Comparison of ENCODE assay signal across 13 cellular contexts in the genomic region with DNA sequence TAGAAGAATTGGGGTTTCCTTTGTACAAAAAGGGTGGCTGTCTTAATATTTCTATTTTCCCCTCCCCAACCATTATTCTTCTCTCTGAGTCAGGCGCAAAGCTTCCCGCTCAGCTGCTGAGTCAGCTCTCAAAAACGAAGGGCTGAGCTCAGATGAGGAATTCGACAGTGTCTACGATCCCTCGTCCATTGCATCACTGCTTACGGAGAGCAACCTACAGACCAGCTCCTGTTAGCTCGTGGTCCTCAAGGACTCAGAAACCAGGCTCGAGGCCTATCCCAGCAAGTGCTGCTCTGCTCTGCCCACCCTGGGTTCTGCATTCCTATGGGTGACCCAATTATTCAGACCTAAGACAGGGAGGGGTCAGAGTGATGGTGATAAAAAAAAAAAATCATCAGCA. TPM values are rescaled to one million over a fixed set of nuclear protein-coding genes. Genes with fewer than 3 reads are reported as not detected.
DNase-seq lines count a peak whose midpoint lies in the region; ATAC-seq, FAIRE-seq and TF ChIP-seq lines count a peak whose summit lies in the region.
"Had no signal": no experiment of that assay in that cellular context is flagged by ENCODE, and none has a peak within 500 bp of the region (broad histone marks: within the 10 kb centered on the region; RNA-seq: fewer than 3 reads in every experiment).

No MANE protein-coding gene starts in this region.

- ATAC-seq in A549, result peak; percentile 20 to 41; a peak in 4 of 6 replicates
- ATAC-seq in HG03342 (IDR thresholded peaks at IDR 0.05; ENCODE audit: unreplicated experiment), result no peak
- ATAC-seq in HG03571 (IDR thresholded peaks at IDR 0.05; ENCODE audit: unreplicated experiment), result no peak
- ATAC-seq: stimulated activated naive CD8-positive, alpha-beta T cell treated with anti-CD3 and anti-CD28 coated beads, Interleukin-15, amount 100 ng/mL, for 72 hours; T-helper 17 cell had no signal

- TF ChIP-seq POLR2A in A549 (IDR thresholded peaks at IDR 0.05; ENCODE audit: low read length), result no peak
- no peak for TF ChIP-seq POLR2A in adrenal gland (IDR thresholded peaks at IDR 0.05)

- no peaks in the 10 kb centered on the region for H3K36me3 ChIP-seq in adrenal gland (replicated peaks in 1 of 2)

- peak in 1 of 2 experiments; percentile 33; a peak in 1 of 5 replicates for TF ChIP-seq EP300 in A549 (IDR thresholded peaks at IDR 0.05)

- no peaks in the 10 kb centered on the region for H3K27me3 ChIP-seq in adrenal gland

- in situ Hi-C loops in GM13977 (cut with MboI; ENCODE audit: low pct_unique_long_range_greater_than_20kb, low sequenced_read_pairs, unreplicated experiment), result no loop called here

- peaks cover 60% of the 10 kb centered on the region for H3K4me1 ChIP-seq in A549
- peaks cover 7 to 9% of the 10 kb centered on the region in 2 donors for H3K4me1 ChIP-seq in adrenal gland (replicated peaks in 1 of 2)

- TF ChIP-seq CTCF in A549 (IDR thresholded peaks at IDR 0.05), result no peak
- TF ChIP-seq CTCF in adrenal gland (IDR thresholded peaks at IDR 0.05), result no peak
- no peak for TF ChIP-seq CTCF in GM13977 (IDR thresholded peaks at IDR 0.05; ENCODE audit: extremely low read depth, insufficient read depth, missing control alignments)

- H3K9me3 ChIP-seq in A549 (no peaks in the 10 kb centered on the region), adrenal gland (replicated peaks in 1 of 3) (no peaks in the 10 kb centered on the region)

- H3K27ac ChIP-seq in A549 (peak overlapping the region; percentile 67 to 84), adrenal gland (peak overlapping the region in 1 of 5 donors; percentile 30)

- CTCF ChIA-PET in A549 (lab: Yijun Ruan, JAX), result interaction anchor here (0.6 to 6.2 kb wide), 9 partner anchors 15 to 299 kb away, joined by 3 to 47 read pairs (median 4); no protein-coding TSS in a partner anchor

- TF ChIP-seq RAD21 in A549 (conservative IDR thresholded peaks at IDR 0.05 in 1 of 2, IDR thresholded peaks at IDR 0.05 in 1 of 2), result no peak

- H3K4me3 ChIP-seq in A549 (no peak overlapping the region), adrenal gland (no peak overlapping the region)

- intact Hi-C loops in adrenal gland (cut with DNase I), result loop anchor here (5.0 kb wide), 1 partner anchor 200 kb away; no protein-coding TSS in a partner anchor
- intact Hi-C loops in cardiac septum (cut with DNase I), result loop anchor here (5.0 kb wide), 1 partner anchor 80 kb away; the partner anchor contains the start of gene POGZ

- 8% methylated on average over 9 of the region's 9 CpGs for whole genome bisulfite sequencing in A549 (ENCODE audit: missing lambda C conversion rate)
- WGBS in adrenal gland, 4 donors, result 71 to 86% (median 76%) methylated on average over 9 of the region's 9 CpGs

- POLR2A ChIA-PET in A549 (lab: Yijun Ruan, JAX), result interaction anchor here (0.6 to 1.8 kb wide), 7 partner anchors 10 to 78 kb away, joined by 3 to 8 read pairs (median 3); partner anchors contain the start of gene POGZ

- FAIRE-seq in A549 (lab: Jason Lieb, UNC), result no peak

- peak overlapping the region; percentile 53 for H3K4me2 ChIP-seq in A549

- peak; percentile 71 to 90 for DNase-seq in A549 (ENCODE audit: low read depth in 1 of 2, low spot score in 1 of 2)
- DNase-seq in HK-2 (ENCODE audit: unreplicated experiment), result peak; percentile 81
- DNase-seq in adrenal gland, result peak in 6 of 7 donors; percentile 36 to 66 (median 58)
- peak; percentile 90 for DNase-seq in glomerular visceral epithelial cell (ENCODE audit: extremely low spot score)
- no peak for DNase-seq in GM13977 (ENCODE audit: low spot score)
- DNase-seq in cardiac septum (ENCODE audit: low spot score), result no peak
- DNase-seq: C1 segment of cervical spinal cord; MV-4-11; nucleus accumbens; stimulated activated naive CD8-positive, alpha-beta T cell treated with anti-CD3 and anti-CD28 coated beads, Interleukin-15, amount 100 ng/mL, for 72 hours; T-helper 17 cell had no signal

TF ChIP-seq in A549, 52 proteins besides CTCF, POLR2A, EP300 and RAD21:
- TF ChIP-seq MAFK (IDR thresholded peaks at IDR 0.05; ENCODE audit: partially characterized antibody), result peak; percentile 97
- peak; percentile 64 to 91; a peak in 3 of 4 replicates for TF ChIP-seq CEBPB (IDR thresholded peaks at IDR 0.05)
- TF ChIP-seq JUNB (IDR thresholded peaks at IDR 0.05), result peak; percentile 57
- peak; percentile 33; the same call in 1 of the 2 replicates for TF ChIP-seq HOXB5 (CRISPR knock-in tag; IDR thresholded peaks at IDR 0.05)
- TF ChIP-seq, protein P1, sequence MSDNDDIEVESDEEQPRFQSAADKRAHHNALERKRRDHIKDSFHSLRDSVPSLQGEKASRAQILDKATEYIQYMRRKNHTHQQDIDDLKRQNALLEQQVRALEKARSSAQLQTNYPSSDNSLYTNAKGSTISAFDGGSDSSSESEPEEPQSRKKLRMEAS (IDR thresholded peaks at IDR 0.05), result peak; percentile 96
- TF ChIP-seq ATOH8 (CRISPR knock-in tag; IDR thresholded peaks at IDR 0.05; ENCODE audit: low read depth), result peak; percentile 92; the same call in 1 of the 2 replicates
- TF ChIP-seq, protein P2, sequence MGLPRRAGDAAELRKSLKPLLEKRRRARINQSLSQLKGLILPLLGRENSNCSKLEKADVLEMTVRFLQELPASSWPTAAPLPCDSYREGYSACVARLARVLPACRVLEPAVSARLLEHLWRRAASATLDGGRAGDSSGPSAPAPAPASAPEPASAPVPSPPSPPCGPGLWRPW (IDR thresholded peaks at IDR 0.05), result no peak
- TF ChIP-seq GATA3 (IDR thresholded peaks at IDR 0.05; ENCODE audit: borderline replicate concordance), result peak; percentile 34; the same call in 1 of the 2 replicates
- peak; percentile 88; the same call in 1 of the 2 replicates for TF ChIP-seq HOXB13 (CRISPR knock-in tag; IDR thresholded peaks at IDR 0.05; ENCODE audit: low read depth)
- no peak for TF ChIP-seq EHMT2 (IDR thresholded peaks at IDR 0.05; ENCODE audit: low read depth)
- TF ChIP-seq RCOR1 (IDR thresholded peaks at IDR 0.05; ENCODE audit: low read depth, low read length), result no peak
- no peak for TF ChIP-seq ZNF302 (CRISPR knock-in tag; IDR thresholded peaks at IDR 0.05)
- peak in 1 of 2 experiments; percentile 48; a peak in 1 of 5 replicates for TF ChIP-seq JUN (IDR thresholded peaks at IDR 0.05)
- TF ChIP-seq E2F6 (IDR thresholded peaks at IDR 0.05; ENCODE audit: borderline replicate concordance, low read depth), result peak; percentile 87
- TF ChIP-seq RNF2 (IDR thresholded peaks at IDR 0.05; ENCODE audit: borderline replicate concordance, low read depth), result no peak
- no peak for TF ChIP-seq CHD4 (IDR thresholded peaks at IDR 0.05; ENCODE audit: borderline replicate concordance)
- TF ChIP-seq ZC3H11A (IDR thresholded peaks at IDR 0.05), result no peak
- TF ChIP-seq FOXS1 (CRISPR knock-in tag; IDR thresholded peaks at IDR 0.05), result no peak
- peak; percentile 44; the same call in 1 of the 2 replicates for TF ChIP-seq FOSL2 (IDR thresholded peaks at IDR 0.05)
- peak; percentile 83 for TF ChIP-seq FOSL2 (CRISPR knock-in tag; IDR thresholded peaks at IDR 0.05)
- no peak for TF ChIP-seq ZSCAN20 (CRISPR knock-in tag; IDR thresholded peaks at IDR 0.05)

RNA-seq across cellular contexts. Expression of gene TUFT1, which starts 3.0 kb away (rescaled TPM):
- polyA plus RNA-seq in A549 (2011; rRNA removed) (24.5 and 27.5 TPM in 2 replicates), A549 (2017; fragmentation: RNase III; extraction: RNeasy Plus Mini Kit Qiagen cat#74134 plus additional on column Dnase treatment) (21.1 to 31.1 TPM (median 26.7 TPM) in 3 replicates), adrenal gland (10 to 100 TPM in 1 of 3 donors, 1 to 10 TPM in 2; 6.8 to 17.9 (median 9.0) TPM)
- polyA plus RNA-seq in A549 (2012; cell fraction: cytosol; rRNA removed), result 22.2 and 25.7 TPM in 2 replicates
- 27.5 and 41.8 TPM in 2 replicates for polyA plus RNA-seq in A549 (2012; cell fraction: nucleus; rRNA removed)
- polyA minus RNA-seq in A549 (2011; rRNA and poly(A)+ RNA removed), result 13.3 and 24.4 TPM in 2 replicates
- total RNA-seq in adrenal gland (10 to 100 TPM in 2 of 8 donors, 1 to 10 TPM in 6; 5.5 to 14.1 (median 8.8) TPM), cardiac septum (4.3 TPM)

RNA-seq across cellular contexts. Expression of gene CGN, which starts 25.9 kb away (rescaled TPM):
- polyA plus RNA-seq in A549 (2011; rRNA removed) (1.8 and 2.1 TPM in 2 replicates), A549 (2017; fragmentation: RNase III; extraction: RNeasy Plus Mini Kit Qiagen cat#74134 plus additional on column Dnase treatment) (2.3 to 3.0 TPM (median 2.4 TPM) in 3 replicates), adrenal gland (1 to 10 TPM in 1 of 3 donors, under 1 TPM in 2; 0.77 to 3.2 (median 0.86) TPM)
- polyA plus RNA-seq in A549 (2012; cell fraction: cytosol; rRNA removed), result 0.69 and 0.71 TPM in 2 replicates
- 5.2 and 5.5 TPM in 2 replicates for polyA plus RNA-seq in A549 (2012; cell fraction: nucleus; rRNA removed)
- polyA minus RNA-seq in A549 (2011; rRNA and poly(A)+ RNA removed), result 1.8 and 4.2 TPM in 2 replicates
- total RNA-seq in adrenal gland (1 to 10 TPM in 2 of 8 donors, under 1 TPM in 6; 0.06 to 1.4 (median 0.77) TPM), cardiac septum (0.19 TPM)

Comparison
In these comparisons a context has a peak if more than half of its experiments do, and no peak if none do; other contexts are left out.
1. ATAC-seq: peak in A549 (2 of 2); none in HG03342 (single experiment) and HG03571 (single experiment).
2. DNase-seq: peak in A549 (2 of 2), HK-2 (single experiment), adrenal gland (6 of 7) and glomerular visceral epithelial cell (single experiment); none in GM13977 (single experiment) and cardiac septum (single experiment).